Comparison of ENCODE assay signal across 1 cellular context in the genomic region with DNA sequence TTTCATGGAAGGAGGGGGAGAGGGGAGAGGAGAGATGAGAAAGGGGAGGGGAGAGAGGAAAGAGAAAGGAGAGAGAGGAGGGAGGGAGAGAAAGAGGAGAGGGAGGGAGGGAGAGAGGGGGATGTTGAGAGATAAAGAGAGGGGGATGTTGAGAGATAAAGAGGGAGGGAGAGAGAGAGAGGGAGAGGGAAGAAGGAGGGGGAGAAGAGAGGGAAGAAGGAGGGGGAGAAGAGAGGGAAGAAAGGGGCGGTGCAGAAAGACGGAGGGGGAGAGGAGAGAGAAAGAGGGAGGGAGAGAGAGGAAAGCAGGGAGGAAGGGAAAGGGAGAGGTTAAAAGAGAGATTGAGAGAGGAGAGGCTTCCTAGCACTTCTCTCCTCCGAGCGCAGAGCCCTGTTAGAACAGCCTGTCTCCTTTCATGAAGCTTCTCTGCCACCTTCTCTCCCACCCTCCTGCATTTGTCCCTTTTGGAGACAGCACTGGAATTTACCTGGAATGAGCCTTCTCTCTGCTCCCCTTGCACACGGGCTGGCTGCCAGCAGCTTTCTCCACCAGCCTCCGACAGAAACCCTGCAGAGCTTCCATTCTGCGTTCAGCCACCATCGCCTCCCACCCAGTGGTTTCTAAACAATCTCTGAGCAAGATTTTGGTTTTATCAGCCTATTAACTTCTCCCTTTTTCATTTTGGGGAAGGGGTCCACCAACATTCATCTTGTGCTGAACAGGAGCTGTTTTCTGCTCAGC.
TF ChIP-seq lines count a peak whose summit lies in the region.

No MANE protein-coding gene starts in this region.

TF ChIP-seq in GM23338, 12 proteins besides CTCF, POLR2A, EP300 and RAD21 (continued from another document):
- TF ChIP-seq, protein P1, sequence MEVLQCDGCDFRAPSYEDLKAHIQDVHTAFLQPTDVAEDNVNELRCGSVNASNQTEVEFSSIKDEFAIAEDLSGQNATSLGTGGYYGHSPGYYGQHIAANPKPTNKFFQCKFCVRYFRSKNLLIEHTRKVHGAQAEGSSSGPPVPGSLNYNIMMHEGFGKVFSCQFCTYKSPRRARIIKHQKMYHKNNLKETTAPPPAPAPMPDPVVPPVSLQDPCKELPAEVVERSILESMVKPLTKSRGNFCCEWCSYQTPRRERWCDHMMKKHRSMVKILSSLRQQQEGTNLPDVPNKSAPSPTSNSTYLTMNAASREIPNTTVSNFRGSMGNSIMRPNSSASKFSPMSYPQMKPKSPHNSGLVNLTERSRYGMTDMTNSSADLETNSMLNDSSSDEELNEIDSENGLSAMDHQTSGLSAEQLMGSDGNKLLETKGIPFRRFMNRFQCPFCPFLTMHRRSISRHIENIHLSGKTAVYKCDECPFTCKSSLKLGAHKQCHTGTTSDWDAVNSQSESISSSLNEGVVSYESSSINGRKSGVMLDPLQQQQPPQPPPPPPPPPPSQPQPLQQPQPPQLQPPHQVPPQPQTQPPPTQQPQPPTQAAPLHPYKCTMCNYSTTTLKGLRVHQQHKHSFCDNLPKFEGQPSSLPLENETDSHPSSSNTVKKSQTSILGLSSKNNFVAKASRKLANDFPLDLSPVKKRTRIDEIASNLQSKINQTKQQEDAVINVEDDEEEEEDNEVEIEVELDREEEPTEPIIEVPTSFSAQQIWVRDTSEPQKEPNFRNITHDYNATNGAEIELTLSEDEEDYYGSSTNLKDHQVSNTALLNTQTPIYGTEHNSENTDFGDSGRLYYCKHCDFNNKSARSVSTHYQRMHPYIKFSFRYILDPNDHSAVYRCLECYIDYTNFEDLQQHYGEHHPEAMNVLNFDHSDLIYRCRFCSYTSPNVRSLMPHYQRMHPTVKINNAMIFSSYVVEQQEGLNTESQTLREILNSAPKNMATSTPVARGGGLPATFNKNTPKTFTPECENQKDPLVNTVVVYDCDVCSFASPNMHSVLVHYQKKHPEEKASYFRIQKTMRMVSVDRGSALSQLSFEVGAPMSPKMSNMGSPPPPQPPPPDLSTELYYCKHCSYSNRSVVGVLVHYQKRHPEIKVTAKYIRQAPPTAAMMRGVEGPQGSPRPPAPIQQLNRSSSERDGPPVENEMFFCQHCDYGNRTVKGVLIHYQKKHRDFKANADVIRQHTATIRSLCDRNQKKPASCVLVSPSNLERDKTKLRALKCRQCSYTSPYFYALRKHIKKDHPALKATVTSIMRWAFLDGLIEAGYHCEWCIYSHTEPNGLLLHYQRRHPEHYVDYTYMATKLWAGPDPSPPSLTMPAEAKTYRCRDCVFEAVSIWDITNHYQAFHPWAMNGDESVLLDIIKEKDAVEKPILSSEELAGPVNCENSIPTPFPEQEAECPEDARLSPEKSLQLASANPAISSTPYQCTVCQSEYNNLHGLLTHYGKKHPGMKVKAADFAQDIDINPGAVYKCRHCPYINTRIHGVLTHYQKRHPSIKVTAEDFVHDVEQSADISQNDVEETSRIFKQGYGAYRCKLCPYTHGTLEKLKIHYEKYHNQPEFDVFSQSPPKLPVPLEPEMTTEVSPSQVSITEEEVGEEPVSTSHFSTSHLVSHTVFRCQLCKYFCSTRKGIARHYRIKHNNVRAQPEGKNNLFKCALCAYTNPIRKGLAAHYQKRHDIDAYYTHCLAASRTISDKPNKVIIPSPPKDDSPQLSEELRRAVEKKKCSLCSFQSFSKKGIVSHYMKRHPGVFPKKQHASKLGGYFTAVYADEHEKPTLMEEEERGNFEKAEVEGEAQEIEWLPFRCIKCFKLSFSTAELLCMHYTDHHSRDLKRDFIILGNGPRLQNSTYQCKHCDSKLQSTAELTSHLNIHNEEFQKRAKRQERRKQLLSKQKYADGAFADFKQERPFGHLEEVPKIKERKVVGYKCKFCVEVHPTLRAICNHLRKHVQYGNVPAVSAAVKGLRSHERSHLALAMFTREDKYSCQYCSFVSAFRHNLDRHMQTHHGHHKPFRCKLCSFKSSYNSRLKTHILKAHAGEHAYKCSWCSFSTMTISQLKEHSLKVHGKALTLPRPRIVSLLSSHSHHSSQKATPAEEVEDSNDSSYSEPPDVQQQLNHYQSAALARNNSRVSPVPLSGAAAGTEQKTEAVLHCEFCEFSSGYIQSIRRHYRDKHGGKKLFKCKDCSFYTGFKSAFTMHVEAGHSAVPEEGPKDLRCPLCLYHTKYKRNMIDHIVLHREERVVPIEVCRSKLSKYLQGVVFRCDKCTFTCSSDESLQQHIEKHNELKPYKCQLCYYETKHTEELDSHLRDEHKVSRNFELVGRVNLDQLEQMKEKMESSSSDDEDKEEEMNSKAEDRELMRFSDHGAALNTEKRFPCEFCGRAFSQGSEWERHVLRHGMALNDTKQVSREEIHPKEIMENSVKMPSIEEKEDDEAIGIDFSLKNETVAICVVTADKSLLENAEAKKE (CRISPR knock-in tag; IDR thresholded peaks at IDR 0.05): no peak
- TF ChIP-seq EZH2phosphoT487 (IDR thresholded peaks at IDR 0.05; ENCODE audit: unreplicated experiment) (no peak), CREB1 (CRISPR knock-in tag; IDR thresholded peaks at IDR 0.05; ENCODE audit: low read depth) (no peak), EZH2 (IDR thresholded peaks at IDR 0.05; ENCODE audit: low read depth, unreplicated experiment) (no peak), STAT1 (IDR thresholded peaks at IDR 0.05; ENCODE audit: unreplicated experiment) (no peak), ZNF331 (CRISPR knock-in tag; IDR thresholded peaks at IDR 0.05; ENCODE audit: low read depth) (no peak), ZNF114 (CRISPR knock-in tag; IDR thresholded peaks at IDR 0.05) (no peak), JUNB (IDR thresholded peaks at IDR 0.05; ENCODE audit: unreplicated experiment) (no peak), NANOG (IDR thresholded peaks at IDR 0.05; ENCODE audit: borderline replicate concordance) (no peak), REST (IDR thresholded peaks at IDR 0.05; ENCODE audit: unreplicated experiment) (no peak)
TF ChIP-seq in GM23338: peak in this region for 0.
